ENCODE assay signal across 1 cellular context in genomic region chr17:81916246-81917001, GRCh38.
TF ChIP-seq lines count a peak whose summit lies in the region.

No MANE protein-coding gene starts in this region.

TF ChIP-seq in HCT116, 20 proteins besides CTCF, POLR2A, EP300 and RAD21:
- peak; percentile 88 for TF ChIP-seq POLR2AphosphoS5 (IDR thresholded peaks at IDR 0.05; ENCODE audit: low read depth, low read length)
- peak; percentile 64 for TF ChIP-seq SIN3A (IDR thresholded peaks at IDR 0.05; ENCODE audit: low read depth)
- TF ChIP-seq EGR1 (IDR thresholded peaks at IDR 0.05; ENCODE audit: low read depth): peak; percentile 71
- TF ChIP-seq MAX (IDR thresholded peaks at IDR 0.05): peak; percentile 73
